22 cellular contexts compared by ENCODE assay signal in genomic region chr13:30398601-30399072, GRCh38. TPM values are rescaled to one million over a fixed set of nuclear protein-coding genes. Genes with fewer than 3 reads are reported as not detected.
DNase-seq lines count a peak whose midpoint lies in the region; ATAC-seq and TF ChIP-seq lines count a peak whose summit lies in the region.
"Had no signal": no experiment of that assay in that cellular context is flagged by ENCODE, and none has a peak within 500 bp of the region (broad histone marks: within the 10 kb centered on the region; RNA-seq: fewer than 3 reads in every experiment).

No MANE protein-coding gene starts in this region.

- TF ChIP-seq EP300 in transverse colon (IDR thresholded peaks at IDR 0.05; ENCODE audit: low read depth) (no peak), tibial nerve (IDR thresholded peaks at IDR 0.05) (no peak)

- no peaks in the 10 kb centered on the region for H3K36me3 ChIP-seq in right atrium auricular region
- no peaks in the 10 kb centered on the region for H3K36me3 ChIP-seq in mucosa of descending colon (ENCODE audit: low read depth)
- H3K36me3 ChIP-seq in transverse colon, result no peaks in the 10 kb centered on the region
- no peaks in the 10 kb centered on the region for H3K36me3 ChIP-seq in tibial nerve
- H3K36me3 ChIP-seq: brain microvascular endothelial cell, heart right ventricle, lower lobe of right lung, neutrophil, WERI-Rb-1 had no signal

- H3K4me3 ChIP-seq in right atrium auricular region, result no peak overlapping the region
- H3K4me3 ChIP-seq in mucosa of descending colon, result no peak overlapping the region
- H3K4me3 ChIP-seq in transverse colon, result no peak overlapping the region
- no peak overlapping the region for H3K4me3 ChIP-seq in tibial nerve
- H3K4me3 ChIP-seq: coronary artery, heart right ventricle, lower lobe of right lung had no signal

- H3K4me1 ChIP-seq in right atrium auricular region (no peaks in the 10 kb centered on the region), mucosa of descending colon (ENCODE audit: low read depth) (peaks cover 14% of the 10 kb centered on the region), transverse colon (peaks cover 4 to 23% (median 11%) of the 10 kb centered on the region in 4 donors), tibial nerve (peaks cover 0 to 9% (median 2%) of the 10 kb centered on the region in 4 donors)

- TF ChIP-seq CTCF in right atrium auricular region (IDR thresholded peaks at IDR 0.05) (no peak), mucosa of descending colon (IDR thresholded peaks at IDR 0.05) (no peak), transverse colon (IDR thresholded peaks at IDR 0.05) (no peak), tibial nerve (IDR thresholded peaks at IDR 0.05) (no peak)

- in situ Hi-C loops in transverse colon (cut with MboI; ENCODE audit: low pct_ligation_motif_present in 1 of 4, low pct_unique_long_range_greater_than_20kb in 1 of 4, low sequenced_read_pairs in 3 of 4), result no loop called here

- H3K9me3 ChIP-seq in right atrium auricular region, result no peaks in the 10 kb centered on the region
- no peaks in the 10 kb centered on the region for H3K9me3 ChIP-seq in mucosa of descending colon
- no peaks in the 10 kb centered on the region for H3K9me3 ChIP-seq in transverse colon
- no peaks in the 10 kb centered on the region for H3K9me3 ChIP-seq in tibial nerve
- H3K9me3 ChIP-seq: heart right ventricle, lower lobe of right lung, neutrophil had no signal

- no peak for TF ChIP-seq POLR2A in transverse colon (IDR thresholded peaks at IDR 0.05)
- TF ChIP-seq POLR2A in tibial nerve (IDR thresholded peaks at IDR 0.05), result no peak

- intact Hi-C loops in Right ventricle myocardium inferior (cut with DNase I) (loop anchor here (5.0 kb wide), 1 partner anchor 36 kb away; no protein-coding TSS in a partner anchor), mucosa of descending colon (cut with DNase I, micrococcal nuclease) (no loop called here), transverse colon (cut with DNase I; ENCODE audit: low total_unique reads) (no loop called here)

- DNase-seq in Right ventricle myocardium inferior (ENCODE audit: missing footprints), result no peak
- no peak for DNase-seq in right atrium auricular region (ENCODE audit: low spot score)
- DNase-seq in fibroblast of gingiva (ENCODE audit: low read depth), result peak; percentile 32
- DNase-seq in mucosa of descending colon, result peak in 2 of 3 donors; percentile 38 to 54
- peak; percentile 25 for DNase-seq in transverse colon
- no peak for DNase-seq in tibial nerve (ENCODE audit: low spot score in 2 of 2)
- no peak for DNase-seq in activated CD4-positive, CD25-positive, alpha-beta regulatory T cell treated with anti-CD3 and anti-CD28 coated beads, Interleukin-2, amount 50 U/mL, for 72 hours
- DNase-seq: 8988T; brain microvascular endothelial cell; heart right ventricle; lower lobe of right lung; stimulated activated CD4-positive, alpha-beta T cell treated with anti-CD3 and anti-CD28 coated beads, Interleukin-4, amount 100 ng/mL, for 4 hours; trophoblast cell; WERI-Rb-1 had no signal

- WGBS in transverse colon (ENCODE audit: low coverage in 1 of 2), 2 donors, result 51 to 60% methylated on average over 1 to 7 of the region's 7 CpGs
- WGBS in tibial nerve, 2 donors, result 63 to 75% methylated on average over 7 of the region's 7 CpGs

- H3K27ac ChIP-seq in right atrium auricular region (no peak overlapping the region), transverse colon (peak overlapping the region; percentile 44 to 68 (median 65)), tibial nerve (peak overlapping the region in 1 of 4 donors; percentile 20)
- H3K27ac ChIP-seq: brain microvascular endothelial cell, coronary artery, lower lobe of right lung, neutrophil, WERI-Rb-1 had no signal

- H3K27me3 ChIP-seq in right atrium auricular region (no peaks in the 10 kb centered on the region), transverse colon (no peaks in the 10 kb centered on the region), tibial nerve (no peaks in the 10 kb centered on the region)
- H3K27me3 ChIP-seq: brain microvascular endothelial cell, heart right ventricle, neutrophil had no signal

- peak; percentile 41 for ATAC-seq in Right ventricle myocardium inferior
- ATAC-seq in mucosa of descending colon, result peak; percentile 64
- no peak for ATAC-seq in SK-N-SH treated with all-trans-retinoic acid at 6 μM for 48 hours
- ATAC-seq: activated T-helper 17 cell treated with anti-CD3 and anti-CD28 coated beads, Interleukin-2, amount 50 U/mL, for 72 hours; lower lobe of right lung; Panc1 had no signal

TF ChIP-seq in SK-N-SH treated with all-trans-retinoic acid at 6 μM for 48 hours, 23 proteins besides CTCF, POLR2A, EP300 and RAD21:
- TF ChIP-seq CSDC2 (CRISPR knock-in tag; IDR thresholded peaks at IDR 0.05) (no peak), SNAI2 (CRISPR knock-in tag; IDR thresholded peaks at IDR 0.05) (no peak)

RNA-seq across cellular contexts. Expression of gene UBE2L5, which starts 23.7 kb away (rescaled TPM):
- total RNA-seq in Right ventricle myocardium inferior, result not detected
- total RNA-seq in right atrium auricular region, result 1 to 10 TPM in 1 of 2 donors, not detected in 1; 1.1 TPM
- total RNA-seq in mucosa of descending colon, result not detected
- total RNA-seq in transverse colon, result not detected
- total RNA-seq in tibial nerve, result not detected
- total RNA-seq: activated T-helper 17 cell treated with anti-CD3 and anti-CD28 coated beads, Interleukin-2, amount 50 U/mL, for 72 hours; lower lobe of right lung; NCI-H460; SK-MEL-5; T-helper 2 cell treated with Interferon-gamma antibody and Interleukin-4, amounts not matched to agents 100 ng/mL and 5 ng/mL, for 36 hours had no signal

Comparison
In these comparisons a context has a peak if more than half of its experiments do, and no peak if none do; other contexts are left out.
1. DNase-seq: peak in fibroblast of gingiva (single experiment), mucosa of descending colon (2 of 3) and transverse colon (single experiment); none in Right ventricle myocardium inferior (single experiment), right atrium auricular region (single experiment), tibial nerve (0 of 2) and activated CD4-positive, CD25-positive, alpha-beta regulatory T cell treated with anti-CD3 and anti-CD28 coated beads, Interleukin-2, amount 50 U/mL, for 72 hours (single experiment).
2. H3K27ac ChIP-seq: peak in transverse colon (4 of 4); none in right atrium auricular region (0 of 2).